In the genomic region with DNA sequence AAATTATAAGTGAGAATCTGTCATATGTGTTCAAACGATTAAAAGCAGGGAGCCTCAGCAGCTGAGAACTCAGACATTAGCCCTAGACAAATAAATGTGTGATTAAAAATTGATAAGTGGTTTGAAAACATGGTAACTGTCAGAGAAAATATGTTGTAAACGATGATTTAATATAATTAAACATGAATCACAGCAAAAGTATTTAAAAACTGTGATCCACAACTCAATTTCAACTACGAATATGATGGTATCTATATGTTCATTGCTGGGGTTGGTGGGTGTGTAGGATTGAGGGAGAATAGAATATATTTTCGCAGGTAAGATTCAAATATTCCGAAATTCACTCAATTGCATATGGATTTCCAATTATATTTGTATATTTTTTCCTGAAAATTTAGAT, we compare ENCODE assay signal across 1 cellular context.
TF ChIP-seq lines count a peak whose summit lies in the region.

No MANE protein-coding gene starts in this region.

TF ChIP-seq in SK-N-SH, 30 proteins besides CTCF, POLR2A, EP300 and RAD21 (continued from another document):
- TF ChIP-seq, protein P1, sequence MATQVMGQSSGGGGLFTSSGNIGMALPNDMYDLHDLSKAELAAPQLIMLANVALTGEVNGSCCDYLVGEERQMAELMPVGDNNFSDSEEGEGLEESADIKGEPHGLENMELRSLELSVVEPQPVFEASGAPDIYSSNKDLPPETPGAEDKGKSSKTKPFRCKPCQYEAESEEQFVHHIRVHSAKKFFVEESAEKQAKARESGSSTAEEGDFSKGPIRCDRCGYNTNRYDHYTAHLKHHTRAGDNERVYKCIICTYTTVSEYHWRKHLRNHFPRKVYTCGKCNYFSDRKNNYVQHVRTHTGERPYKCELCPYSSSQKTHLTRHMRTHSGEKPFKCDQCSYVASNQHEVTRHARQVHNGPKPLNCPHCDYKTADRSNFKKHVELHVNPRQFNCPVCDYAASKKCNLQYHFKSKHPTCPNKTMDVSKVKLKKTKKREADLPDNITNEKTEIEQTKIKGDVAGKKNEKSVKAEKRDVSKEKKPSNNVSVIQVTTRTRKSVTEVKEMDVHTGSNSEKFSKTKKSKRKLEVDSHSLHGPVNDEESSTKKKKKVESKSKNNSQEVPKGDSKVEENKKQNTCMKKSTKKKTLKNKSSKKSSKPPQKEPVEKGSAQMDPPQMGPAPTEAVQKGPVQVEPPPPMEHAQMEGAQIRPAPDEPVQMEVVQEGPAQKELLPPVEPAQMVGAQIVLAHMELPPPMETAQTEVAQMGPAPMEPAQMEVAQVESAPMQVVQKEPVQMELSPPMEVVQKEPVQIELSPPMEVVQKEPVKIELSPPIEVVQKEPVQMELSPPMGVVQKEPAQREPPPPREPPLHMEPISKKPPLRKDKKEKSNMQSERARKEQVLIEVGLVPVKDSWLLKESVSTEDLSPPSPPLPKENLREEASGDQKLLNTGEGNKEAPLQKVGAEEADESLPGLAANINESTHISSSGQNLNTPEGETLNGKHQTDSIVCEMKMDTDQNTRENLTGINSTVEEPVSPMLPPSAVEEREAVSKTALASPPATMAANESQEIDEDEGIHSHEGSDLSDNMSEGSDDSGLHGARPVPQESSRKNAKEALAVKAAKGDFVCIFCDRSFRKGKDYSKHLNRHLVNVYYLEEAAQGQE (IDR thresholded peaks at IDR 0.05; ENCODE audit: low read depth, low read length): no peak
- TF ChIP-seq FOSL2 (IDR thresholded peaks at IDR 0.05; ENCODE audit: borderline replicate concordance, low read depth): no peak
- TF ChIP-seq, protein P2, sequence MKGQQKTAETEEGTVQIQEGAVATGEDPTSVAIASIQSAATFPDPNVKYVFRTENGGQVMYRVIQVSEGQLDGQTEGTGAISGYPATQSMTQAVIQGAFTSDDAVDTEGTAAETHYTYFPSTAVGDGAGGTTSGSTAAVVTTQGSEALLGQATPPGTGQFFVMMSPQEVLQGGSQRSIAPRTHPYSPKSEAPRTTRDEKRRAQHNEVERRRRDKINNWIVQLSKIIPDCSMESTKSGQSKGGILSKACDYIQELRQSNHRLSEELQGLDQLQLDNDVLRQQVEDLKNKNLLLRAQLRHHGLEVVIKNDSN (IDR thresholded peaks at IDR 0.05; ENCODE audit: borderline replicate concordance, low read depth): no peak
- TF ChIP-seq, protein P3, sequence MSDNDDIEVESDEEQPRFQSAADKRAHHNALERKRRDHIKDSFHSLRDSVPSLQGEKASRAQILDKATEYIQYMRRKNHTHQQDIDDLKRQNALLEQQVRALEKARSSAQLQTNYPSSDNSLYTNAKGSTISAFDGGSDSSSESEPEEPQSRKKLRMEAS (IDR thresholded peaks at IDR 0.05; ENCODE audit: low read depth): no peak
- no peak for TF ChIP-seq GABPA (IDR thresholded peaks at IDR 0.05; ENCODE audit: low read depth)
- TF ChIP-seq NFIC (IDR thresholded peaks at IDR 0.05; ENCODE audit: borderline replicate concordance): no peak
- TF ChIP-seq, protein P4, sequence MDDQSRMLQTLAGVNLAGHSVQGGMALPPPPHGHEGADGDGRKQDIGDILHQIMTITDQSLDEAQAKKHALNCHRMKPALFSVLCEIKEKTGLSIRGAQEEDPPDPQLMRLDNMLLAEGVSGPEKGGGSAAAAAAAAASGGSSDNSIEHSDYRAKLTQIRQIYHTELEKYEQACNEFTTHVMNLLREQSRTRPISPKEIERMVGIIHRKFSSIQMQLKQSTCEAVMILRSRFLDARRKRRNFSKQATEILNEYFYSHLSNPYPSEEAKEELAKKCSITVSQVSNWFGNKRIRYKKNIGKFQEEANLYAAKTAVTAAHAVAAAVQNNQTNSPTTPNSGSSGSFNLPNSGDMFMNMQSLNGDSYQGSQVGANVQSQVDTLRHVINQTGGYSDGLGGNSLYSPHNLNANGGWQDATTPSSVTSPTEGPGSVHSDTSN (IDR thresholded peaks at IDR 0.05): no peak
- TF ChIP-seq GATA2 (CRISPR knock-in tag; IDR thresholded peaks at IDR 0.05): no peak
- TF ChIP-seq ELF1 (IDR thresholded peaks at IDR 0.05): no peak
- TF ChIP-seq SMC3 (IDR thresholded peaks at IDR 0.05; ENCODE audit: low read depth, low read length): no peak
- TF ChIP-seq MEF2A (IDR thresholded peaks at IDR 0.05; ENCODE audit: borderline replicate concordance, low read depth): no peak
